14 cellular contexts compared by ENCODE assay signal in the genomic region with DNA sequence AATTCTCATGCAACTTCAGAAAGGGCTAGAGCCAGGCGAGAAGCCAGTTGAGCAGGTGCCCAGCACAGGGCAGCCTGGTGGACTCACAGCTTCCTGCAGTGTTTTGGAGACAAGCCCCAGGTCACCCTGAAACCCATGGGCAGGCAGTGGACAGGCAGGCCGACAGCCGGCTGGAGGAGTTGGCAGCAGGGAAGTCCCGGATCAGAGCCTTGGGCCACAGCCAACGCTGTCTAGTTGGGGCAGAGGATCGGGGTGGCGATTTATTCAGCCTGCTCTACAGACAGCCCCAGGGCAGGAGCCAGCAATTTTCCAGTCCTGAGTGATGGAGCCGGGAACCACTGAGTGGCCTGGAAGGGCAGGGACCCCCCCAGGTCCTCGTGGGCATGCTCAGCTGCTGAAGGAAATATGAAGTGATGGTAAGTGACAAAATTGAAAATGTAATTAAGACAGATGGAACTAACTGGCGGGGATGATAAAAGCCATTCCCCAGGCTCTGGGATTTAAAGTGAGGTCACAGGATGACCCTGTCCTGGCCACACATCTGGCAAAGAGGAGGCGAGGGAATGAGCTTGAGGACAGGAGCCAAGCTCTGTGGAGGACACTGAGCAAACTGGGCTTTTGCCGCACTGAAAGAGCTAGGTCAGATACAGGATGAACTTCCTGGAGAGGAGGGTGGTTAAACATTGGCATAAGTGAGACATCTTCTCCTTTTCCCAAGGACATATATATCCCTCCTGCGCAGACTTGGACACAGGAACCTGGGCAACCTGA. TPM values are rescaled to one million over a fixed set of nuclear protein-coding genes. Genes with fewer than 3 reads are reported as not detected.
DNase-seq lines count a peak whose midpoint lies in the region; ATAC-seq and TF ChIP-seq lines count a peak whose summit lies in the region.
"Had no signal": no experiment of that assay in that cellular context is flagged by ENCODE, and none has a peak within 500 bp of the region (broad histone marks: within the 10 kb centered on the region; RNA-seq: fewer than 3 reads in every experiment).

No MANE protein-coding gene starts in this region.

- intact Hi-C loops in adrenal gland (cut with DNase I) = no loop called here
- intact Hi-C loops in sciatic nerve (cut with DNase I) = no loop called here
- intact Hi-C loops in transverse colon (cut with DNase I; ENCODE audit: low total_unique reads) = no loop called here

- ATAC-seq in sciatic nerve (peak; percentile 30), HG03095 (IDR thresholded peaks at IDR 0.05; ENCODE audit: unreplicated experiment) (no peak)
- no peak for ATAC-seq in stimulated activated naive CD8-positive, alpha-beta T cell treated with anti-CD3 and anti-CD28 coated beads, Interleukin-15, amount 100 ng/mL, for 72 hours
- ATAC-seq: activated T-cell treated with anti-CD3 and anti-CD28 coated beads, Interleukin-2, amount 50 U/mL, for 4 hours had no signal

- in situ Hi-C loops in transverse colon (cut with MboI; ENCODE audit: low pct_ligation_motif_present in 1 of 4, low pct_unique_long_range_greater_than_20kb in 1 of 4, low sequenced_read_pairs in 3 of 4) (no loop called here), KBM-7 (cut with MboI; ENCODE audit: low pct_unique_long_range_greater_than_20kb, low sequenced_read_pairs) (no loop called here)

- H3K9me3 ChIP-seq in adrenal gland (replicated peaks in 1 of 3) (no peaks in the 10 kb centered on the region), right atrium auricular region (no peaks in the 10 kb centered on the region), transverse colon (no peaks in the 10 kb centered on the region)

- no peak for TF ChIP-seq EP300 in transverse colon (IDR thresholded peaks at IDR 0.05; ENCODE audit: low read depth)

- H3K4me1 Mint-ChIP-seq in stimulated activated naive CD8-positive, alpha-beta T cell treated with anti-CD3 and anti-CD28 coated beads, Interleukin-15, amount 100 ng/mL, for 72 hours = no peaks in the 10 kb centered on the region
- H3K4me1 Mint-ChIP-seq: CD14-positive monocyte had no signal

- DNase-seq in EL (peak; percentile 5), adrenal gland (peak; percentile 43 to 86 (median 74)), right atrium auricular region (ENCODE audit: low spot score) (peak; percentile 64), sciatic nerve (ENCODE audit: low spot score) (no peak), transverse colon (no peak), KBM-7 (no peak)
- DNase-seq in stimulated activated naive CD8-positive, alpha-beta T cell treated with anti-CD3 and anti-CD28 coated beads, Interleukin-15, amount 100 ng/mL, for 72 hours = no peak
- DNase-seq: activated T-cell treated with anti-CD3 and anti-CD28 coated beads, Interleukin-2, amount 50 U/mL, for 4 hours; NCI-H1105; NCI-H524; SIG-M5; stimulated activated CD4-positive, alpha-beta T cell treated with anti-CD3 and anti-CD28 coated beads, Interleukin-12 subunit alpha, Interleukin-12 subunit beta, amount 100 ng/mL, for 4 hours had no signal

- H3K27me3 ChIP-seq in adrenal gland (no peaks in the 10 kb centered on the region), right atrium auricular region (no peaks in the 10 kb centered on the region), transverse colon (peaks cover 23% of the 10 kb centered on the region)

- TF ChIP-seq CTCF in adrenal gland (IDR thresholded peaks at IDR 0.05) = no peak
- TF ChIP-seq CTCF in right atrium auricular region (IDR thresholded peaks at IDR 0.05) = no peak
- TF ChIP-seq CTCF in transverse colon (IDR thresholded peaks at IDR 0.05) = no peak

- H3K4me3 ChIP-seq in adrenal gland = no peak overlapping the region
- H3K4me3 ChIP-seq in right atrium auricular region = no peak overlapping the region
- no peak overlapping the region for H3K4me3 ChIP-seq in transverse colon

- H3K4me3 Mint-ChIP-seq in stimulated activated naive CD8-positive, alpha-beta T cell treated with anti-CD3 and anti-CD28 coated beads, Interleukin-15, amount 100 ng/mL, for 72 hours = no peak overlapping the region
- H3K4me3 Mint-ChIP-seq: activated T-cell treated with anti-CD3 and anti-CD28 coated beads, Interleukin-2, amount 50 U/mL, for 4 hours; CD14-positive monocyte had no signal

- 25 to 42% (median 31%) methylated on average over 6 to 13 of the region's 13 CpGs for WGBS in adrenal gland, 4 donors
- WGBS in transverse colon (ENCODE audit: low coverage in 1 of 2), 2 donors = 41 to 49% methylated on average over 5 to 12 of the region's 13 CpGs

- H3K36me3 ChIP-seq in adrenal gland (replicated peaks in 1 of 2) (no peaks in the 10 kb centered on the region), right atrium auricular region (no peaks in the 10 kb centered on the region), transverse colon (no peaks in the 10 kb centered on the region)

- H3K27ac Mint-ChIP-seq in stimulated activated naive CD8-positive, alpha-beta T cell treated with anti-CD3 and anti-CD28 coated beads, Interleukin-15, amount 100 ng/mL, for 72 hours = no peak overlapping the region
- H3K27ac Mint-ChIP-seq: CD14-positive monocyte had no signal

- peaks cover 53% of the 10 kb centered on the region for H3K27me3 Mint-ChIP-seq in stimulated activated naive CD8-positive, alpha-beta T cell treated with anti-CD3 and anti-CD28 coated beads, Interleukin-15, amount 100 ng/mL, for 72 hours

- H3K4me1 ChIP-seq in adrenal gland (replicated peaks in 1 of 2) (peaks cover 0 to 10% of the 10 kb centered on the region in 2 donors), right atrium auricular region (peaks cover 0 to 15% of the 10 kb centered on the region in 2 donors), transverse colon (no peaks in the 10 kb centered on the region)

- H3K9me3 Mint-ChIP-seq in stimulated activated naive CD8-positive, alpha-beta T cell treated with anti-CD3 and anti-CD28 coated beads, Interleukin-15, amount 100 ng/mL, for 72 hours = no peaks in the 10 kb centered on the region

- TF ChIP-seq POLR2A in adrenal gland (IDR thresholded peaks at IDR 0.05) = no peak
- no peak for TF ChIP-seq POLR2A in transverse colon (IDR thresholded peaks at IDR 0.05)

- H3K27ac ChIP-seq in adrenal gland (no peak overlapping the region), right atrium auricular region (peak overlapping the region; percentile 70 to 76), transverse colon (no peak overlapping the region)

RNA-seq across cellular contexts. Expression of gene TBC1D21, which starts 34.4 kb away (rescaled TPM):
- total RNA-seq in adrenal gland = not detected
- polyA plus RNA-seq in adrenal gland = not detected
- not detected for total RNA-seq in right atrium auricular region
- total RNA-seq in sciatic nerve = not detected
- not detected for total RNA-seq in transverse colon
- total RNA-seq: activated T-cell treated with anti-CD3 and anti-CD28 coated beads, Interleukin-2, amount 50 U/mL, for 4 hours had no signal
- polyA plus RNA-seq: CD14-positive monocyte had no signal

Comparison
In these comparisons a context has a peak if more than half of its experiments do, and no peak if none do; other contexts are left out.
1. DNase-seq: peak in EL (single experiment), adrenal gland (7 of 7) and right atrium auricular region (single experiment); none in sciatic nerve (single experiment), transverse colon (single experiment), KBM-7 (single experiment) and stimulated activated naive CD8-positive, alpha-beta T cell treated with anti-CD3 and anti-CD28 coated beads, Interleukin-15, amount 100 ng/mL, for 72 hours (0 of 2).
2. H3K27ac ChIP-seq: peak in right atrium auricular region (2 of 2); none in adrenal gland (0 of 5) and transverse colon (0 of 4).